In the genomic region with DNA sequence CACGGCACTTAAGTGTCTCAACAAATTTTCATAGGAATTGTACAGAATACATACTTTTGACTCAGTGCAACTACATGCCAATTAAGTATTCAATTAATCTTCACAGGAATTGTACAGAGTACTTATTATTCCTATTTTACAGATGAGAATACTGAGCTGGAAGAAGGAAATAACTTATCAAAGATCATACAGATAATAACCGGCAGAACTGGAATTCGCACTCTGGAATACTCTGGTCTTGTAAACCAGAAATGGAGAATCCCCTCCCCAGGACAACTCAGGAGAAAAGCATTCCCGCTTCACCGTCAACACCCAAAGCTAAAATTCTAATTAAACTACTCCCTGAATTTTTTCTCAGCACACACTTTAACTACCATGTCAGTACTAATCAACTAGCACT, we compare ENCODE assay signal across 24 cellular contexts.
"Had no signal": no experiment of that assay in that cellular context is flagged by ENCODE, and none has a peak within 500 bp of the region (broad histone marks: within the 10 kb centered on the region; RNA-seq: fewer than 3 reads in every experiment).

No MANE protein-coding gene starts in this region.

- DNase-seq: colonic mucosa; cortex of kidney; dorsolateral prefrontal cortex; effector CD4-positive, alpha-beta T cell; effector CD8-positive, alpha-beta T cell; effector memory CD4-positive, alpha-beta T cell; effector memory CD8-positive, alpha-beta T cell; endodermal cell; erythroblast; esophagus squamous epithelium; foreskin fibroblast; foreskin keratinocyte; foreskin melanocyte; gastrocnemius medialis; glutamatergic neuron; head of caudate nucleus; heart left ventricle; heart right ventricle had no signal

- H3K27ac ChIP-seq: colonic mucosa, coronary artery, dorsolateral prefrontal cortex, epithelial cell of prostate, esophagus muscularis mucosa, esophagus squamous epithelium, foreskin keratinocyte, gastrocnemius medialis, gastroesophageal sphincter, heart left ventricle, heart right ventricle had no signal

- H3K4me3 ChIP-seq: colonic mucosa, coronary artery, dorsolateral prefrontal cortex, esophagus muscularis mucosa, esophagus squamous epithelium, gastrocnemius medialis, gastroesophageal sphincter, heart left ventricle, heart right ventricle had no signal

- H3K9me3 Mint-ChIP-seq: dendritic cell treated with granulocyte-macrophage colony-stimulating factor and Interleukin-4, amounts not matched to agents 40 ng/mL and 50 ng/mL, for 4 days; effector memory CD8-positive, alpha-beta T cell; endodermal cell had no signal

- H3K4me1 Mint-ChIP-seq: endodermal cell had no signal

- H3K36me3 ChIP-seq: colonic mucosa, gastroesophageal sphincter had no signal

- H3K9me3 ChIP-seq: colonic mucosa, esophagus muscularis mucosa, esophagus squamous epithelium, gastrocnemius medialis, gastroesophageal sphincter, heart left ventricle, heart right ventricle had no signal

- H3K27ac Mint-ChIP-seq: dendritic cell treated with granulocyte-macrophage colony-stimulating factor and Interleukin-4, amounts not matched to agents 40 ng/mL and 50 ng/mL, for 4 days; effector memory CD8-positive, alpha-beta T cell; endodermal cell had no signal

- H3K27me3 ChIP-seq: colonic mucosa, dorsolateral prefrontal cortex, esophagus muscularis mucosa, esophagus squamous epithelium, foreskin keratinocyte, gastrocnemius medialis, gastroesophageal sphincter, heart left ventricle, heart right ventricle had no signal

- H3K4me3 Mint-ChIP-seq: dendritic cell treated with granulocyte-macrophage colony-stimulating factor and Interleukin-4, amounts not matched to agents 40 ng/mL and 50 ng/mL, for 4 days; effector memory CD8-positive, alpha-beta T cell; endodermal cell had no signal

- H3K27me3 Mint-ChIP-seq: dendritic cell treated with granulocyte-macrophage colony-stimulating factor and Interleukin-4, amounts not matched to agents 40 ng/mL and 50 ng/mL, for 4 days; effector memory CD8-positive, alpha-beta T cell had no signal

- H3K4me1 ChIP-seq: colonic mucosa, esophagus muscularis mucosa, esophagus squamous epithelium, foreskin keratinocyte, gastrocnemius medialis, gastroesophageal sphincter, heart left ventricle, heart right ventricle had no signal

- ATAC-seq: effector memory CD8-positive, alpha-beta T cell; esophagus mucosa; foreskin keratinocyte; gastrocnemius medialis; gastroesophageal sphincter; heart left ventricle; heart right ventricle had no signal
